In the genomic region with DNA sequence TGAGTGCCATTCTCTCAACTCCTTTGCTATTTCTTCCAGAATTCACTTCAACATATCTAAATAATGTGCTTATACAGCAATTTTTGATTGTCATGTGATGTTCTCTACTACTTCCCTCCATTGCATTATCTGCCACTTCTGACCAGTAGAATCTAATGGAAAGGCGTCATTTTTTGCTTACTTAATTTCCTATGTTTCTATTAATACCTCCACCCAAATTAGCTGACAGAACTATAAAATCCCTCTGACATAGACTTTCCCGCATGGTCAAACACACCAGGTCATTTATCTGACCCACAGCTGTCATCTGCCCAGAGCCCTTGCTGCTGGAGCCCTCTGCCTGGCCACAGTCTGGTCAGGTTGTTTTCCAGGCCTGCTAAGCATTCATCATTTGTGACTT, we compare ENCODE assay signal across 19 cellular contexts.
DNase-seq lines count a peak whose midpoint lies in the region; ATAC-seq, FAIRE-seq and TF ChIP-seq lines count a peak whose summit lies in the region.
"Had no signal": no experiment of that assay in that cellular context is flagged by ENCODE, and none has a peak within 500 bp of the region (broad histone marks: within the 10 kb centered on the region; RNA-seq: fewer than 3 reads in every experiment).

No MANE protein-coding gene starts in this region.

- TF ChIP-seq POLR2A in heart left ventricle (IDR thresholded peaks at IDR 0.05) = no peak

- intact Hi-C loops in heart left ventricle (cut with DNase I) = no loop called here
- intact Hi-C loops in kidney (cut with DNase I) = no loop called here

- 64 to 75% (median 68%) methylated on average over 2 of the region's 2 CpGs for WGBS in heart left ventricle, 4 donors

- H3K27ac ChIP-seq in heart left ventricle = peak overlapping the region in 1 of 12 donors; percentile 51
- no peak overlapping the region for H3K27ac ChIP-seq in right atrium auricular region
- no peak overlapping the region for H3K27ac ChIP-seq in kidney (ENCODE audit: low read depth in 2 of 2, low read length in 2 of 2)
- H3K27ac ChIP-seq: BLaER1, RWPE1 had no signal

- H3K27me3 ChIP-seq in heart left ventricle = no peaks in the 10 kb centered on the region
- no peaks in the 10 kb centered on the region for H3K27me3 ChIP-seq in right atrium auricular region
- H3K27me3 ChIP-seq: BLaER1 had no signal

- no peak overlapping the region for H3K9ac ChIP-seq in kidney (ENCODE audit: low read length in 2 of 2)
- H3K9ac ChIP-seq: BLaER1 had no signal

- ATAC-seq in heart left ventricle (peak in 3 of 4 donors; percentile 33 to 60 (median 53)), left lobe of liver (peak; percentile 49), omental fat pad (ENCODE audit: low FRiP score) (peak; percentile 44)
- ATAC-seq: GM12878, HCT116 had no signal

- peaks cover 0 to 13% (median 0%) of the 10 kb centered on the region in 12 donors for H3K4me1 ChIP-seq in heart left ventricle
- no peaks in the 10 kb centered on the region for H3K4me1 ChIP-seq in right atrium auricular region
- no peaks in the 10 kb centered on the region for H3K4me1 ChIP-seq in kidney (ENCODE audit: control insufficient read depth in 1 of 2, insufficient read depth in 1 of 2, low read depth in 1 of 2, low read length in 2 of 2)

- H3K4me3 ChIP-seq in heart left ventricle (no peak overlapping the region), right atrium auricular region (no peak overlapping the region), kidney (ENCODE audit: low read length in 2 of 2) (no peak overlapping the region)
- H3K4me3 ChIP-seq: BLaER1, GM12878 had no signal

- no peaks in the 10 kb centered on the region for H3K36me3 ChIP-seq in heart left ventricle
- H3K36me3 ChIP-seq in right atrium auricular region = no peaks in the 10 kb centered on the region
- no peaks in the 10 kb centered on the region for H3K36me3 ChIP-seq in kidney (ENCODE audit: control insufficient read depth in 1 of 2, insufficient read depth in 2 of 2, low read length in 2 of 2)

- no peaks in the 10 kb centered on the region for H3K9me3 ChIP-seq in heart left ventricle
- no peaks in the 10 kb centered on the region for H3K9me3 ChIP-seq in right atrium auricular region
- no peaks in the 10 kb centered on the region for H3K9me3 ChIP-seq in kidney (ENCODE audit: control insufficient read depth in 1 of 2, low read length in 2 of 2)
- H3K9me3 ChIP-seq: BLaER1 had no signal

- DNase-seq in heart left ventricle = no peak
- no peak for DNase-seq in right atrium auricular region (ENCODE audit: low spot score)
- no peak for DNase-seq in left lobe of liver (ENCODE audit: low spot score)
- DNase-seq in omental fat pad (ENCODE audit: low spot score) = no peak
- no peak for DNase-seq in SIG-M5 (lab: John Stamatoyannopoulos, UW)
- no peak for DNase-seq in urothelium cell line (ENCODE audit: low spot score)
- no peak for DNase-seq in kidney
- DNase-seq in activated naive CD4-positive, alpha-beta T cell treated with Interleukin-2 at 50 U/mL for 16 hours = no peak
- DNase-seq: DMS79 treated with DMSO at 0.1 percent for 48 hours, KBM-7, NCI-H1417 treated with DMSO at 0.1 percent for 48 hours, NCI-H2029, NCI-H2171, NCI-H446 had no signal

- no peak for FAIRE-seq in urothelium cell line (lab: Jason Lieb, UNC)
- no peak for FAIRE-seq in kidney (lab: Jason Lieb, UNC)
- FAIRE-seq: G401.6, GM12878 had no signal

- TF ChIP-seq CTCF in heart left ventricle (IDR thresholded peaks at IDR 0.05) = no peak
- no peak for TF ChIP-seq CTCF in right atrium auricular region (IDR thresholded peaks at IDR 0.05)
- no peak for TF ChIP-seq CTCF in omental fat pad (IDR thresholded peaks at IDR 0.05)
- no peak for TF ChIP-seq CTCF in kidney (IDR thresholded peaks at IDR 0.05; ENCODE audit: borderline replicate concordance, extremely low read depth, insufficient read depth)
